ENCODE assay signal across 8 cellular contexts in genomic region chr17:73474370-73474988, GRCh38.
DNase-seq lines count a peak whose midpoint lies in the region; ATAC-seq, FAIRE-seq and TF ChIP-seq lines count a peak whose summit lies in the region.

No MANE protein-coding gene starts in this region.

- no peak overlapping the region for H2AFZ ChIP-seq in K562 (ENCODE audit: low read depth, low read length)

- TF ChIP-seq POLR2A in K562 (conservative IDR thresholded peaks at IDR 0.05), result no peak

- no peaks in the 10 kb centered on the region; the same call in 1 of the 2 replicates for H3K9me3 ChIP-seq in K562 (replicated peaks; ENCODE audit: control insufficient read depth, insufficient read depth, low read depth, low read length)

- TF ChIP-seq CTCF in K562 (IDR thresholded peaks at IDR 0.05 in 2 of 3, conservative IDR thresholded peaks at IDR 0.05 in 1 of 3; ENCODE audit: insufficient read depth in 2 of 3, low read depth in 1 of 3, low read length in 3 of 3) (no peak; a peak in 1 of 6 replicates), mesothelial cell of epicardium (IDR thresholded peaks at IDR 0.05; ENCODE audit: unreplicated experiment) (no peak), GM20000 (IDR thresholded peaks at IDR 0.05; ENCODE audit: extremely low read depth, missing control alignments) (no peak)

- H3K27ac Mint-ChIP-seq in mesothelial cell of epicardium, result peak overlapping the region; percentile 85
- H3K27ac Mint-ChIP-seq in activated T-helper 2 cell treated with anti-CD3 and anti-CD28 coated beads, Interferon-gamma antibody, Interleukin-2, Interleukin-4, amounts not matched to agents 10 μg/mL and 5 μg/mL and 100 μg/mL, durations not matched to agents 14 hours and 24 hours and 36 hours, result no peak overlapping the region

- H4K20me1 ChIP-seq in K562 (replicated peaks; ENCODE audit: control insufficient read depth, insufficient read depth, low read length), result peaks cover 6% of the 10 kb centered on the region; the same call in 1 of the 2 replicates

- no peaks in the 10 kb centered on the region for H3K36me3 ChIP-seq in K562 (ENCODE audit: control insufficient read depth, insufficient read depth, low read length)

- H3K9me3 Mint-ChIP-seq in mesothelial cell of epicardium, result peaks cover 4% of the 10 kb centered on the region
- H3K9me3 Mint-ChIP-seq in activated T-helper 2 cell treated with anti-CD3 and anti-CD28 coated beads, Interferon-gamma antibody, Interleukin-2, Interleukin-4, amounts not matched to agents 10 μg/mL and 5 μg/mL and 100 μg/mL, durations not matched to agents 14 hours and 24 hours and 36 hours, result no peaks in the 10 kb centered on the region

- no peaks in the 10 kb centered on the region for H3K79me2 ChIP-seq in K562 (ENCODE audit: control insufficient read depth, insufficient read depth, low read length)

- peak; percentile 95 for TF ChIP-seq EP300 in K562 (IDR thresholded peaks at IDR 0.05; ENCODE audit: low read length)

- peak overlapping the region; percentile 43; the same call in 1 of the 2 replicates for H3K4me2 ChIP-seq in K562 (ENCODE audit: insufficient read depth, low read length)

- in situ Hi-C loops in K562 (cut with MboI), result no loop called here

- intact Hi-C loops in K562 (cut with micrococcal nuclease), result no loop called here
- intact Hi-C loops in activated T-helper 2 cell treated with anti-CD3 and anti-CD28 coated beads, Interferon-gamma antibody, Interleukin-2, Interleukin-4, amounts not matched to agents 10 μg/mL and 5 μg/mL and 100 μg/mL, durations not matched to agents 14 hours and 24 hours and 36 hours (cut with micrococcal nuclease), result no loop called here

- no TSS peak for BruUV-seq in K562 (replicated peaks; lab: Mats Ljungman, UMichigan)

- CTCF ChIA-PET in K562 (lab: Yijun Ruan, JAX; ENCODE audit: low intra/inter-chr PET ratio), result no interaction called here

- under 1% methylated on average over 12 of the region's 12 CpGs for WGBS in K562 (ENCODE audit: insufficient coverage, low coverage, missing lambda C conversion rate)

- POLR2A ChIA-PET in K562 (lab: Yijun Ruan, JAX), result interaction anchor here (0.6 to 1.6 kb wide), 3 partner anchors 14 to 159 kb away, joined by 3 to 9 read pairs (median 3); no protein-coding TSS in a partner anchor

- H3K27me3 ChIP-seq in K562 (ENCODE audit: control insufficient read depth in 2 of 2, insufficient read depth in 2 of 2, low read length in 2 of 2), result peaks cover 13 to 24% of the 10 kb centered on the region in 2 experiments

- peak; percentile 99 for ATAC-seq in K562

- H3K9me1 ChIP-seq in K562 (ENCODE audit: control insufficient read depth, insufficient read depth, low read length), result no peaks in the 10 kb centered on the region

- DNase-seq in CMK (ENCODE audit: low read depth) (peak; percentile 96), LHCN-M2 (ENCODE audit: low read depth) (peak; percentile 1), K562 (ENCODE audit: extremely low read depth in 1 of 4, low spot score in 3 of 4) (peak; percentile 81 to 91 (median 86)), mesothelial cell of epicardium (ENCODE audit: low spot score in 2 of 2, unreplicated experiment in 2 of 2) (peak; percentile 57 to 79), GM20000 (ENCODE audit: low spot score) (no peak), pons (ENCODE audit: low spot score) (no peak), KG1 (lab: John Stamatoyannopoulos, UW) (no peak)
- DNase-seq in activated T-helper 2 cell treated with anti-CD3 and anti-CD28 coated beads, Interferon-gamma antibody, Interleukin-2, Interleukin-4, amounts not matched to agents 10 μg/mL and 5 μg/mL and 100 μg/mL, durations not matched to agents 14 hours and 24 hours and 36 hours (ENCODE audit: low spot score), result no peak

- peak; percentile 99 for FAIRE-seq in K562 (lab: Jason Lieb, UNC)

- H3K4me3 Mint-ChIP-seq in mesothelial cell of epicardium, result no peak overlapping the region
- H3K4me3 Mint-ChIP-seq in activated T-helper 2 cell treated with anti-CD3 and anti-CD28 coated beads, Interferon-gamma antibody, Interleukin-2, Interleukin-4, amounts not matched to agents 10 μg/mL and 5 μg/mL and 100 μg/mL, durations not matched to agents 14 hours and 24 hours and 36 hours (ENCODE audit: low read depth), result no peak overlapping the region

- TF ChIP-seq RAD21 in K562 (CRISPR knock-in tag; conservative IDR thresholded peaks at IDR 0.05 in 1 of 2, IDR thresholded peaks at IDR 0.05 in 1 of 2), result peak in 1 of 2 experiments; percentile 57; a peak in 2 of 4 replicates

- H3K4me1 ChIP-seq in K562 (replicated peaks in 1 of 2; ENCODE audit: control insufficient read depth in 2 of 2, insufficient read depth in 2 of 2, low read length in 2 of 2), result peaks cover 7 to 10% of the 10 kb centered on the region in 2 experiments; a peak in 4 of 5 replicates

- peaks cover 6% of the 10 kb centered on the region for H3K36me3 Mint-ChIP-seq in mesothelial cell of epicardium
- no peaks in the 10 kb centered on the region for H3K36me3 Mint-ChIP-seq in activated T-helper 2 cell treated with anti-CD3 and anti-CD28 coated beads, Interferon-gamma antibody, Interleukin-2, Interleukin-4, amounts not matched to agents 10 μg/mL and 5 μg/mL and 100 μg/mL, durations not matched to agents 14 hours and 24 hours and 36 hours (ENCODE audit: low read depth)

- peaks cover 2% of the 10 kb centered on the region for H3K27me3 Mint-ChIP-seq in mesothelial cell of epicardium (ENCODE audit: low read depth)
- peaks cover 5% of the 10 kb centered on the region for H3K27me3 Mint-ChIP-seq in activated T-helper 2 cell treated with anti-CD3 and anti-CD28 coated beads, Interferon-gamma antibody, Interleukin-2, Interleukin-4, amounts not matched to agents 10 μg/mL and 5 μg/mL and 100 μg/mL, durations not matched to agents 14 hours and 24 hours and 36 hours (ENCODE audit: low read depth)

- H3K4me3 ChIP-seq in K562, result no peak overlapping the region

- no peak overlapping the region; a peak in 1 of 4 replicates for H3K9ac ChIP-seq in K562 (ENCODE audit: insufficient read depth in 1 of 2, low read depth in 2 of 2, low read length in 2 of 2)

- H3K27ac ChIP-seq in K562 (ENCODE audit: extremely low read depth, low read depth, low read length), result no peak overlapping the region; the same call in 2 of the 3 replicates

- peaks cover 29% of the 10 kb centered on the region for H3K4me1 Mint-ChIP-seq in mesothelial cell of epicardium
- no peaks in the 10 kb centered on the region for H3K4me1 Mint-ChIP-seq in activated T-helper 2 cell treated with anti-CD3 and anti-CD28 coated beads, Interferon-gamma antibody, Interleukin-2, Interleukin-4, amounts not matched to agents 10 μg/mL and 5 μg/mL and 100 μg/mL, durations not matched to agents 14 hours and 24 hours and 36 hours (ENCODE audit: low read depth)

TF ChIP-seq in K562, 482 proteins besides CTCF, POLR2A, EP300 and RAD21 (continues in another document):
- TF ChIP-seq ZNF253 (CRISPR knock-in tag; conservative IDR thresholded peaks at IDR 0.05), result no peak
- TF ChIP-seq MTA1 (IDR thresholded peaks at IDR 0.05; ENCODE audit: borderline replicate concordance), result peak; percentile 87
- TF ChIP-seq ZNF165 (CRISPR knock-in tag; IDR thresholded peaks at IDR 0.05; ENCODE audit: borderline replicate concordance), result no peak
- TF ChIP-seq SMARCB1 (IDR thresholded peaks at IDR 0.05; ENCODE audit: insufficient read length, low read depth), result no peak
- no peak for TF ChIP-seq HNRNPUL1 (IDR thresholded peaks at IDR 0.05; ENCODE audit: low read length)
- TF ChIP-seq, protein P1, sequence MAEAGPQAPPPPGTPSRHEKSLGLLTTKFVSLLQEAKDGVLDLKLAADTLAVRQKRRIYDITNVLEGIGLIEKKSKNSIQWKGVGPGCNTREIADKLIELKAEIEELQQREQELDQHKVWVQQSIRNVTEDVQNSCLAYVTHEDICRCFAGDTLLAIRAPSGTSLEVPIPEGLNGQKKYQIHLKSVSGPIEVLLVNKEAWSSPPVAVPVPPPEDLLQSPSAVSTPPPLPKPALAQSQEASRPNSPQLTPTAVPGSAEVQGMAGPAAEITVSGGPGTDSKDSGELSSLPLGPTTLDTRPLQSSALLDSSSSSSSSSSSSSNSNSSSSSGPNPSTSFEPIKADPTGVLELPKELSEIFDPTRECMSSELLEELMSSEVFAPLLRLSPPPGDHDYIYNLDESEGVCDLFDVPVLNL (CRISPR knock-in tag; IDR thresholded peaks at IDR 0.05; ENCODE audit: low read depth), result no peak
- no peak for TF ChIP-seq E2F5 (CRISPR knock-in tag; IDR thresholded peaks at IDR 0.05)
- TF ChIP-seq, protein P2, sequence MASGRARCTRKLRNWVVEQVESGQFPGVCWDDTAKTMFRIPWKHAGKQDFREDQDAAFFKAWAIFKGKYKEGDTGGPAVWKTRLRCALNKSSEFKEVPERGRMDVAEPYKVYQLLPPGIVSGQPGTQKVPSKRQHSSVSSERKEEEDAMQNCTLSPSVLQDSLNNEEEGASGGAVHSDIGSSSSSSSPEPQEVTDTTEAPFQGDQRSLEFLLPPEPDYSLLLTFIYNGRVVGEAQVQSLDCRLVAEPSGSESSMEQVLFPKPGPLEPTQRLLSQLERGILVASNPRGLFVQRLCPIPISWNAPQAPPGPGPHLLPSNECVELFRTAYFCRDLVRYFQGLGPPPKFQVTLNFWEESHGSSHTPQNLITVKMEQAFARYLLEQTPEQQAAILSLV (tag; IDR thresholded peaks at IDR 0.05), result no peak
- no peak for TF ChIP-seq ELK1 (CRISPR knock-in tag; IDR thresholded peaks at IDR 0.05)
- TF ChIP-seq TRIM28 (IDR thresholded peaks at IDR 0.05), result peak; percentile 35; the same call in 1 of the 2 replicates
- no peak for TF ChIP-seq ESRRB (CRISPR knock-in tag; IDR thresholded peaks at IDR 0.05; ENCODE audit: borderline replicate concordance)
- no peak for TF ChIP-seq PHB (CRISPR knock-in tag; IDR thresholded peaks at IDR 0.05)
- peak; percentile 100 for TF ChIP-seq SMAD1 (IDR thresholded peaks at IDR 0.05; ENCODE audit: low read depth, low read length, partially characterized antibody)
- peak; percentile 99 for TF ChIP-seq ARID1B (IDR thresholded peaks at IDR 0.05)
- TF ChIP-seq POLR2H (tag; IDR thresholded peaks at IDR 0.05; ENCODE audit: low read depth), result no peak

Comparison
In these comparisons a context has a peak if more than half of its experiments do, and no peak if none do; other contexts are left out.
1. DNase-seq: peak in CMK (single experiment), LHCN-M2 (single experiment), K562 (4 of 4) and mesothelial cell of epicardium (2 of 2); none in activated T-helper 2 cell treated with anti-CD3 and anti-CD28 coated beads, Interferon-gamma antibody, Interleukin-2, Interleukin-4, amounts not matched to agents 10 μg/mL and 5 μg/mL and 100 μg/mL, durations not matched to agents 14 hours and 24 hours and 36 hours (single experiment), GM20000 (single experiment), pons (single experiment) and KG1 (single experiment).